Comparison of ENCODE assay signal across 23 cellular contexts in the genomic region with DNA sequence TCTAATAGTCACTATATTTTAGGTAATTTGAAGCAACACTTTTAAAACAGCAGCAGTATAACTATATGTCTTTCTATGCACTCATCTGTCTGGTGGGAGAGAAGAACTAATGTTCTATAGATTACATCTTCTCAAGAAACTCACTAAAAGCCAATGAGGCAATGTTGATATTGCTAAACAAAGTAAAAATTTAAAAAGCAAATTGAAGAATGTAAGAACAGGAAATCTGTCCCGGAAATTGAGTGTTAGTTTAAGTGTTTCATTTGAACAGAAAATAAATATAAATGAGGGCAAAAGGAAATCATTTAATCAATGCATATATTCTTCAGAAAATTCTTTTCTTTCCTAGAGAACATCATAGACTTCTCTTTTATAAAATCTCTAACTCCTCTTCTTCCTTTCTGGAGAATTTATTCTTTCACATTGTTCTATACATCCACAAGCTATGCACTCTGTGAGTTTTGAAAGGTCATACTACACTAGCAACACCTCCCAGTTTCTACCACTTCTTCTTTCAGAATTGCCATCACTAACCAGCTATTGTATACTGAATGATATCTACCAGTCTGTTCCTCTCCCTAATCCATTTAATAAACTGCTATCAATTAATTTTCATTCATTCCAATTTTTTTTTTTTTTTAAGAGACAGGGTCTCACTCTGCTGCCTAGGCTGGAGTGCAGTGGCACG.
DNase-seq lines count a peak whose midpoint lies in the region; ATAC-seq and TF ChIP-seq lines count a peak whose summit lies in the region.
"Had no signal": no experiment of that assay in that cellular context is flagged by ENCODE, and none has a peak within 500 bp of the region (broad histone marks: within the 10 kb centered on the region; RNA-seq: fewer than 3 reads in every experiment).

No MANE protein-coding gene starts in this region.

- no peaks in the 10 kb centered on the region for H3K9me3 Mint-ChIP-seq in neural crest cell

- H3K4me1 Mint-ChIP-seq in neural crest cell: peaks cover 4% of the 10 kb centered on the region
- H3K4me1 Mint-ChIP-seq: CD14-positive monocyte; CD4-positive, CD25-positive, alpha-beta regulatory T cell had no signal

- H3K27me3 Mint-ChIP-seq in neural crest cell (ENCODE audit: low read depth): no peaks in the 10 kb centered on the region
- H3K27me3 Mint-ChIP-seq: CD4-positive, CD25-positive, alpha-beta regulatory T cell had no signal

- no peak overlapping the region for H3K9ac ChIP-seq in SK-N-MC (ENCODE audit: insufficient read length)
- H3K9ac ChIP-seq: BLaER1 had no signal

- H3K4me3 ChIP-seq in A673 (ENCODE audit: low read depth, low read length, poor library complexity, severe bottlenecking) (no peak overlapping the region), SK-N-MC (no peak overlapping the region)
- H3K4me3 ChIP-seq: A549, BLaER1, GM12878 had no signal

- H3K4me3 Mint-ChIP-seq in neural crest cell: no peak overlapping the region
- H3K4me3 Mint-ChIP-seq: CD14-positive monocyte; CD4-positive, CD25-positive, alpha-beta regulatory T cell; CD8-positive, alpha-beta T cell had no signal

- H3K27ac ChIP-seq in A673 (ENCODE audit: low read depth, low read length, poor library complexity, severe bottlenecking) (no peak overlapping the region), SK-N-MC (no peak overlapping the region)
- H3K27ac ChIP-seq: 22Rv1, A549, BLaER1 had no signal

- H3K9me3 ChIP-seq in A673 (ENCODE audit: low read depth, low read length, poor library complexity, severe bottlenecking) (no peaks in the 10 kb centered on the region), SK-N-MC (ENCODE audit: low read depth, low read length) (no peaks in the 10 kb centered on the region)
- H3K9me3 ChIP-seq: A549, BE2C, BLaER1, Caco-2 had no signal

- CTCF ChIA-PET in A673 (lab: Charles Lee): no interaction called here

- peaks cover 4% of the 10 kb centered on the region for H3K4me1 ChIP-seq in A673 (ENCODE audit: insufficient read depth, low read length, poor library complexity, severe bottlenecking)
- H3K4me1 ChIP-seq: A549, BE2C, BLaER1, Caco-2 had no signal

- BruUV-seq in A673 (replicated peaks; lab: Mats Ljungman, UMichigan): no TSS peak

- intact Hi-C loops in A673 (cut with micrococcal nuclease; ENCODE audit: unreplicated experiment): no loop called here

- POLR2A ChIA-PET in A673 (lab: Charles Lee; ENCODE audit: low non-redundant PET): no interaction called here

- DNase-seq in A673 (ENCODE audit: low spot score): peak; percentile 82
- peak; percentile 86 for DNase-seq in SK-N-MC (ENCODE audit: low read depth, low spot score)
- DNase-seq in neural crest cell (ENCODE audit: low read depth, low spot score): no peak
- DNase-seq: ACHN; BE2C; C1 segment of cervical spinal cord; Caco-2; Calu3; CD4-positive, CD25-positive, alpha-beta regulatory T cell; CD8-positive, alpha-beta T cell; DMS153; DMS53; DMS79; DND-41; EL; GDM1 had no signal

- TF ChIP-seq CTCF in A673 (conservative IDR thresholded peaks at IDR 0.05; ENCODE audit: low read depth, low read length) (no peak), neural crest cell (conservative IDR thresholded peaks at IDR 0.05) (no peak)

- H3K36me3 Mint-ChIP-seq in neural crest cell (ENCODE audit: low read depth): no peaks in the 10 kb centered on the region
- H3K36me3 Mint-ChIP-seq: CD14-positive monocyte; CD4-positive, CD25-positive, alpha-beta regulatory T cell; CD8-positive, alpha-beta T cell had no signal

- peaks cover 80% of the 10 kb centered on the region for H3K27me3 ChIP-seq in A673 (replicated peaks; ENCODE audit: insufficient read depth, low read depth, low read length, poor library complexity)
- H3K27me3 ChIP-seq: BE2C, BLaER1 had no signal

- peak overlapping the region; percentile 58 for H3K27ac Mint-ChIP-seq in neural crest cell (ENCODE audit: unreplicated experiment)
- H3K27ac Mint-ChIP-seq: CD14-positive monocyte; CD4-positive, CD25-positive, alpha-beta regulatory T cell; CD8-positive, alpha-beta T cell had no signal

- H3K36me3 ChIP-seq in A673 (ENCODE audit: insufficient read depth, low read length, poor library complexity, severe bottlenecking) (no peaks in the 10 kb centered on the region), SK-N-MC (ENCODE audit: insufficient read depth, low read length) (no peaks in the 10 kb centered on the region)
- H3K36me3 ChIP-seq: BE2C, BLaER1 had no signal

- no peak for ATAC-seq in HG02763 (IDR thresholded peaks at IDR 0.05; ENCODE audit: unreplicated experiment)
- no peak for ATAC-seq in GM21360 (IDR thresholded peaks at IDR 0.05; ENCODE audit: unreplicated experiment)
- ATAC-seq: A549; CD8-positive, alpha-beta T cell; GM12878 had no signal
